1 cellular context compared by ENCODE assay signal in genomic region chr16:85718682-85719081, GRCh38.
TF ChIP-seq lines count a peak whose summit lies in the region.

No MANE protein-coding gene starts in this region.

TF ChIP-seq in H1, 55 proteins besides CTCF, POLR2A, EP300 and RAD21:
- TF ChIP-seq MAX (IDR thresholded peaks at IDR 0.05) (0 out of 2 replicates have a peak, but pooled peaks have one; percentile 12), CREB1 (IDR thresholded peaks at IDR 0.05) (0 out of 2 replicates have a peak, but pooled peaks have one; percentile 20), CEBPB (IDR thresholded peaks at IDR 0.05; ENCODE audit: low read depth, low read length) (no peak), BACH1 (IDR thresholded peaks at IDR 0.05; ENCODE audit: low read length) (peak; percentile 67; the same call in 1 of the 2 replicates)
